31 cellular contexts compared by ENCODE assay signal in the genomic region with DNA sequence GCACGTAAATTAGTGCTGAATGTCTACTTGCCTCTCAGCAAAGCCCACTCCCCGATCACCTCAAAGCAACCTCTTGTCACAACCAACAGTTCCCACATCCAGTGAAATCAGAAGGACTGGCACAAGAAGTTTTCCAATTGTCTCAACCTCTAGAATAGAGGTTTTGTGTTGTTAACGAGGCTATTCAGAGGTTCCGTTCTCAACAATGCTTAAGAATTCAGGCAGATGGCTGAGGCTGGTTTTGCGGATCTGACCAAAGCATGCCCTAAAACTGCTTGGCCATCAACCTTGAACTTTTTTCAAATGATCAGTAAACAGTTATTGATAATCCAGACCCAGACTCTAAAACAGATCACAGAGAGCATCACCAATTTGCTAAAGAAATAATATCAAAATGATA. TPM values are rescaled to one million over a fixed set of nuclear protein-coding genes. Genes with fewer than 3 reads are reported as not detected.
DNase-seq lines count a peak whose midpoint lies in the region; ATAC-seq, FAIRE-seq and TF ChIP-seq lines count a peak whose summit lies in the region.
"Had no signal": no experiment of that assay in that cellular context is flagged by ENCODE, and none has a peak within 500 bp of the region (broad histone marks: within the 10 kb centered on the region; RNA-seq: fewer than 3 reads in every experiment).

No MANE protein-coding gene starts in this region.

- peaks cover 88% of the 10 kb centered on the region for H3K4me1 Mint-ChIP-seq in GM23338
- H3K4me1 Mint-ChIP-seq in endothelial cell (ENCODE audit: unreplicated experiment) = peaks cover 47% of the 10 kb centered on the region

- H3K79me2 ChIP-seq in GM23338 (replicated peaks; ENCODE audit: insufficient read depth) (peaks cover 37% of the 10 kb centered on the region), keratinocyte (ENCODE audit: control insufficient read depth, insufficient read depth, low read length) (peaks cover 33% of the 10 kb centered on the region)

- H3K9me3 ChIP-seq in HUES64 (ENCODE audit: insufficient read depth, low read depth, low read length) (no peaks in the 10 kb centered on the region), keratinocyte (ENCODE audit: control insufficient read depth, low read depth, low read length) (no peaks in the 10 kb centered on the region)
- H3K9me3 ChIP-seq: colonic mucosa, esophagus squamous epithelium, heart right ventricle, left lung, pancreas, thoracic aorta had no signal

- H3K36me3 ChIP-seq in GM23338 (ENCODE audit: insufficient read depth) (no peaks in the 10 kb centered on the region), HUES64 (ENCODE audit: insufficient read depth, low read length) (no peaks in the 10 kb centered on the region), keratinocyte (ENCODE audit: control insufficient read depth in 2 of 2, extremely low read depth in 1 of 2, insufficient read depth in 2 of 2, low read length in 2 of 2) (peaks cover 0 to 3% of the 10 kb centered on the region in 2 experiments)
- H3K36me3 ChIP-seq: colonic mucosa, pancreas, thoracic aorta had no signal

- H3K9ac ChIP-seq in HUES64 (ENCODE audit: low read depth, low read length) (peak overlapping the region; percentile 51), keratinocyte (ENCODE audit: control insufficient read depth, extremely low read depth, insufficient read depth, low read length) (no peak overlapping the region)

- H3K9me1 ChIP-seq in keratinocyte (ENCODE audit: control insufficient read depth, extremely low read depth, insufficient read depth, low read length) = no peaks in the 10 kb centered on the region

- H3F3A ChIP-seq in GM23338 (replicated peaks; ENCODE audit: low read depth) = 0 out of 2 replicates have a peak, but pooled peaks cover 2% of the 10 kb centered on the region

- peaks cover 81% of the 10 kb centered on the region for H3K4me1 ChIP-seq in GM23338 (ENCODE audit: insufficient read depth)
- H3K4me1 ChIP-seq in HUES64 (ENCODE audit: insufficient read depth, low read length) = peaks cover 92% of the 10 kb centered on the region
- H3K4me1 ChIP-seq in keratinocyte (ENCODE audit: control insufficient read depth, extremely low read depth, insufficient read depth, low read length) = peaks cover 21% of the 10 kb centered on the region
- H3K4me1 ChIP-seq: colonic mucosa had no signal

- TF ChIP-seq CTCF in GM23338 (conservative IDR thresholded peaks at IDR 0.05; ENCODE audit: low read depth in 2 of 2) = no peak
- no peak for TF ChIP-seq CTCF in endothelial cell (IDR thresholded peaks at IDR 0.05; ENCODE audit: unreplicated experiment)
- no peak for TF ChIP-seq CTCF in keratinocyte (optimal IDR thresholded peaks at IDR 0.05 in 1 of 3, IDR thresholded peaks at IDR 0.05 in 1 of 3, conservative IDR thresholded peaks at IDR 0.05 in 1 of 3; ENCODE audit: extremely low read depth in 1 of 3, insufficient read depth in 2 of 3, low read length in 3 of 3)

- peak overlapping the region; percentile 21; the same call in 1 of the 2 replicates for H3K4me3 ChIP-seq in GM23338
- peak overlapping the region; percentile 17 for H3K4me3 ChIP-seq in HUES64 (ENCODE audit: low read length)
- no peak overlapping the region for H3K4me3 ChIP-seq in keratinocyte (ENCODE audit: control insufficient read depth in 2 of 3, extremely low read depth in 1 of 3, insufficient read depth in 2 of 3, low read depth in 1 of 3, low read length in 3 of 3)
- H3K4me3 ChIP-seq: colonic mucosa, esophagus squamous epithelium, heart right ventricle, left lung, pancreas, skin epidermis, thoracic aorta had no signal

- H3K27ac ChIP-seq in GM23338 (ENCODE audit: low read depth) (peak overlapping the region; percentile 95), HUES64 (ENCODE audit: low read depth, low read length) (peak overlapping the region; percentile 91), keratinocyte (ENCODE audit: control insufficient read depth, insufficient read depth, low read length) (no peak overlapping the region)
- H3K27ac ChIP-seq: colonic mucosa, esophagus squamous epithelium, foreskin keratinocyte, heart right ventricle, left lung, pancreas, thoracic aorta had no signal

- DNase-seq in GM23338 (ENCODE audit: low spot score) (peak; percentile 89), endothelial cell (ENCODE audit: low spot score) (no peak), keratinocyte (ENCODE audit: low read depth, low spot score) (no peak), retina (no peak), HuH-7.5 (ENCODE audit: low spot score) (no peak)
- no peak for DNase-seq in effector CD4-positive, alpha-beta T cell
- DNase-seq: activated CD4-positive, alpha-beta T cell treated with anti-CD3 and anti-CD28 coated beads for 48 hours; activated naive CD8-positive, alpha-beta T cell treated with anti-CD3 and anti-CD28 coated beads for 36 hours; anterior cingulate cortex; CD4-positive, alpha-beta T cell; colonic mucosa; DND-41; esophagus squamous epithelium; foreskin keratinocyte; heart right ventricle; left lung; MV-4-11; NCI-H1436; NCI-H2081; NCI-H345; NCI-H774; pancreas; stimulated activated naive CD4-positive, alpha-beta T cell; T-helper 9 cell had no signal

- dilution Hi-C loops in keratinocyte (cut with MboI; ENCODE audit: extremely low pct_ligation_motif_present, low sequenced_read_pairs) = no loop called here

- 10% methylated on average over 4 of the region's 5 CpGs for WGBS in HUES64

- ATAC-seq in GM23338 = peak; percentile 79
- ATAC-seq: foreskin keratinocyte, heart right ventricle, left lung, pancreas had no signal

- H3K27ac Mint-ChIP-seq in GM23338 (peak overlapping the region; percentile 98), endothelial cell (ENCODE audit: unreplicated experiment) (peak overlapping the region; percentile 13)
- H3K27ac Mint-ChIP-seq: activated naive CD8-positive, alpha-beta T cell treated with anti-CD3 and anti-CD28 coated beads for 36 hours; CD4-positive, alpha-beta T cell; memory B cell had no signal

- H4K20me1 ChIP-seq in GM23338 (replicated peaks; ENCODE audit: insufficient read depth) (no peaks in the 10 kb centered on the region), keratinocyte (ENCODE audit: control insufficient read depth, extremely low read depth, insufficient read depth, low read length) (no peaks in the 10 kb centered on the region)

- H3K4me3 Mint-ChIP-seq in GM23338 (peak overlapping the region; percentile 47), endothelial cell (ENCODE audit: unreplicated experiment) (no peak overlapping the region)
- H3K4me3 Mint-ChIP-seq: activated naive CD8-positive, alpha-beta T cell treated with anti-CD3 and anti-CD28 coated beads for 36 hours; CD4-positive, alpha-beta T cell; memory B cell had no signal

- H3K27me3 ChIP-seq in GM23338 (ENCODE audit: insufficient read depth) (no peaks in the 10 kb centered on the region), HUES64 (ENCODE audit: insufficient read depth, low read length) (no peaks in the 10 kb centered on the region), keratinocyte (ENCODE audit: control insufficient read depth, extremely low read depth, insufficient read depth, low read length) (no peaks in the 10 kb centered on the region)
- H3K27me3 ChIP-seq: colonic mucosa, esophagus squamous epithelium, foreskin keratinocyte, heart right ventricle, left lung, pancreas had no signal

- H2AFZ ChIP-seq in GM23338 = no peak overlapping the region
- no peak overlapping the region for H2AFZ ChIP-seq in keratinocyte (ENCODE audit: control insufficient read depth, low read length)

- H3K9me2 ChIP-seq in GM23338 (ENCODE audit: insufficient read depth) = no peaks in the 10 kb centered on the region

- peak; percentile 23 for FAIRE-seq in keratinocyte (lab: Jason Lieb, UNC)
- FAIRE-seq: bronchial epithelial cell, endometrium, islet of Langerhans, pancreas had no signal

- H3K36me3 Mint-ChIP-seq in GM23338 (ENCODE audit: low read depth) (no peaks in the 10 kb centered on the region), endothelial cell (ENCODE audit: low read depth, unreplicated experiment) (no peaks in the 10 kb centered on the region)

- H3K9me3 Mint-ChIP-seq in GM23338 (no peaks in the 10 kb centered on the region), endothelial cell (ENCODE audit: unreplicated experiment) (no peaks in the 10 kb centered on the region)
- H3K9me3 Mint-ChIP-seq: activated naive CD8-positive, alpha-beta T cell treated with anti-CD3 and anti-CD28 coated beads for 36 hours; CD4-positive, alpha-beta T cell; memory B cell had no signal

- H3K4me2 ChIP-seq in GM23338 (peak overlapping the region; percentile 42), keratinocyte (ENCODE audit: control insufficient read depth, extremely low read depth, insufficient read depth, low read depth, low read length) (no peak overlapping the region)

- H3K27me3 Mint-ChIP-seq in GM23338 (ENCODE audit: insufficient read depth, low read depth, poor library complexity) = peaks cover 2% of the 10 kb centered on the region
- peaks cover 2% of the 10 kb centered on the region for H3K27me3 Mint-ChIP-seq in endothelial cell (ENCODE audit: unreplicated experiment)
- H3K27me3 Mint-ChIP-seq: activated naive CD8-positive, alpha-beta T cell treated with anti-CD3 and anti-CD28 coated beads for 36 hours; CD4-positive, alpha-beta T cell; memory B cell had no signal

RNA-seq across cellular contexts. Expression of gene MAPKAP1, which starts 52.9 kb away (rescaled TPM):
- 95.4 and 98.5 TPM in 2 replicates for total RNA-seq in GM23338 (2014; rRNA removed; shearing (Covaris generic))
- polyA plus RNA-seq in GM23338 (2016; fragmentation: Nextera tagmentation; extraction: Ambion mirVana) = 57.5 and 68.4 TPM in 2 replicates
- polyA plus RNA-seq in HUES64 (2013, experiment 1 of 2) = 69.4 TPM
- polyA plus RNA-seq in HUES64 (2013, experiment 2 of 2) = 69.2 TPM
- total RNA-seq in endothelial cell (ENCODE audit: unreplicated experiment) = 74.6 TPM
- 105 to 145 TPM (median 129 TPM) in 3 replicates for polyA plus RNA-seq in keratinocyte
- 41.9 TPM for polyA plus RNA-seq in keratinocyte (2011; ENCODE audit: low read depth)
- 111 and 193 TPM in 2 replicates for polyA plus RNA-seq in keratinocyte (2011; cell fraction: cytosol; rRNA removed)
- polyA plus RNA-seq in keratinocyte (2011; cell fraction: nucleus; rRNA removed) = 76.6 and 79.3 TPM in 2 replicates
- polyA plus RNA-seq in keratinocyte (2012; ENCODE audit: low replicate concordance) = 59.1 and 87.3 TPM in 2 replicates
- polyA minus RNA-seq in keratinocyte = 131 to 227 TPM (median 175 TPM) in 3 replicates
- polyA minus RNA-seq in keratinocyte (2011; cell fraction: cytosol; rRNA and poly(A)+ RNA removed) = 58.1 TPM
- 60.0 and 115 TPM in 2 replicates for polyA minus RNA-seq in keratinocyte (2011; cell fraction: nucleus; rRNA and poly(A)+ RNA removed)

Comparison
In these comparisons a context has a peak if more than half of its experiments do, and no peak if none do; other contexts are left out.
1. H3K4me3 ChIP-seq: peak in GM23338 (single experiment) and HUES64 (single experiment); none in keratinocyte (0 of 3).